18 cellular contexts compared by ENCODE assay signal in the genomic region with DNA sequence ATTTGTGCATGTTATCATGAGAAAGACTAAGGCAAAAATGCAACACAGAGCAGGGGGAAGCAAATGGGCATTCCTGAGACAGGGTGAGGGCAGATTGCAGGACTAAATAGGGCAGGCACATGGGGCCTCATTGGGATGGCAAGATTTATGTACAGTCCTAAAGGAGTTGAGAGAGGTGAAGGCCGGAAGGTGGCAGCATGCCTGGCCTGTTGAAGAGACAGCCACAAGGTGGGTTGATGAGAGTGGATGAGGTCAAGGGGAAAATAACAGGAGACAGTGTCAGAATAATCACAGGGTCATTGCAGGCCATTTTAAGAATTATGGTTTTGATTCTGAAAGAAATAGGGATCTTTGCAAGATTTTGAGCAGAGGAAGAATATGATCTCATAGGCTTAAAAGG. TPM values are rescaled to one million over a fixed set of nuclear protein-coding genes. Genes with fewer than 3 reads are reported as not detected.
"Had no signal": no experiment of that assay in that cellular context is flagged by ENCODE, and none has a peak within 500 bp of the region (broad histone marks: within the 10 kb centered on the region; RNA-seq: fewer than 3 reads in every experiment).

No MANE protein-coding gene starts in this region.

- ATAC-seq: activated T-cell treated with anti-CD3 and anti-CD28 coated beads, Interleukin-2, amount 50 U/mL, for 72 hours; esophagus mucosa; naive thymus-derived CD4-positive, alpha-beta T cell; stimulated activated naive CD8-positive, alpha-beta T cell treated with anti-CD3 and anti-CD28 coated beads, Interleukin-15, amount 100 ng/mL, for 72 hours had no signal

- H3K27ac Mint-ChIP-seq: activated CD4-positive, alpha-beta memory T cell treated with anti-CD3 and anti-CD28 coated beads for 36 hours; activated naive CD8-positive, alpha-beta T cell treated with anti-CD3 and anti-CD28 coated beads, Interleukin-2, amount 10 ng/mL, durations not matched to agents 7 days and 5 days; activated T-cell treated with anti-CD3 and anti-CD28 coated beads, Interleukin-2, amount 50 U/mL, for 72 hours; immature natural killer cell; naive thymus-derived CD4-positive, alpha-beta T cell; stimulated activated naive CD8-positive, alpha-beta T cell treated with anti-CD3 and anti-CD28 coated beads, Interleukin-15, amount 100 ng/mL, for 72 hours had no signal

- H3K27ac ChIP-seq: thoracic aorta had no signal

- H3K4me3 ChIP-seq: lung, thoracic aorta had no signal

- H3K36me3 ChIP-seq: thoracic aorta had no signal

- H3K9me3 ChIP-seq: thoracic aorta had no signal

- H3K9me3 Mint-ChIP-seq: activated CD4-positive, alpha-beta memory T cell treated with anti-CD3 and anti-CD28 coated beads for 36 hours; activated naive CD8-positive, alpha-beta T cell treated with anti-CD3 and anti-CD28 coated beads, Interleukin-2, amount 10 ng/mL, durations not matched to agents 7 days and 5 days; activated T-cell treated with anti-CD3 and anti-CD28 coated beads, Interleukin-2, amount 50 U/mL, for 72 hours; stimulated activated naive CD8-positive, alpha-beta T cell treated with anti-CD3 and anti-CD28 coated beads, Interleukin-15, amount 100 ng/mL, for 72 hours had no signal

- DNase-seq: activated CD4-positive, alpha-beta memory T cell treated with anti-CD3 and anti-CD28 coated beads for 36 hours; activated CD4-positive, alpha-beta T cell treated with anti-CD3 and anti-CD28 coated beads for 1 hour; activated CD8-positive, alpha-beta memory T cell treated with anti-CD3 and anti-CD28 coated beads, Interleukin-2, amount 50 U/mL, for 4 hours; activated naive CD8-positive, alpha-beta T cell treated with anti-CD3 and anti-CD28 coated beads, Interleukin-2, amount 10 ng/mL, durations not matched to agents 7 days and 5 days; activated T-cell treated with anti-CD3 and anti-CD28 coated beads, Interleukin-2, amount 50 U/mL, for 72 hours; anterior cingulate cortex; hypothalamus; immature natural killer cell; naive thymus-derived CD4-positive, alpha-beta T cell; retina; stimulated activated CD4-positive, alpha-beta T cell treated with anti-CD3 and anti-CD28 coated beads, Interleukin-4, amount 100 ng/mL, for 4 hours; stimulated activated naive CD8-positive, alpha-beta T cell treated with anti-CD3 and anti-CD28 coated beads, Interleukin-15, amount 100 ng/mL, for 72 hours had no signal

- H3K36me3 Mint-ChIP-seq: activated CD4-positive, alpha-beta memory T cell treated with anti-CD3 and anti-CD28 coated beads for 36 hours; activated naive CD8-positive, alpha-beta T cell treated with anti-CD3 and anti-CD28 coated beads, Interleukin-2, amount 10 ng/mL, durations not matched to agents 7 days and 5 days; immature natural killer cell; naive thymus-derived CD4-positive, alpha-beta T cell had no signal

- H3K4me3 Mint-ChIP-seq: activated CD4-positive, alpha-beta memory T cell treated with anti-CD3 and anti-CD28 coated beads for 36 hours; activated naive CD8-positive, alpha-beta T cell treated with anti-CD3 and anti-CD28 coated beads, Interleukin-2, amount 10 ng/mL, durations not matched to agents 7 days and 5 days; activated T-cell treated with anti-CD3 and anti-CD28 coated beads, Interleukin-2, amount 50 U/mL, for 72 hours; immature natural killer cell; naive thymus-derived CD4-positive, alpha-beta T cell; stimulated activated naive CD8-positive, alpha-beta T cell treated with anti-CD3 and anti-CD28 coated beads, Interleukin-15, amount 100 ng/mL, for 72 hours had no signal

- H3K4me1 Mint-ChIP-seq: activated naive CD8-positive, alpha-beta T cell treated with anti-CD3 and anti-CD28 coated beads, Interleukin-2, amount 10 ng/mL, durations not matched to agents 7 days and 5 days; immature natural killer cell; naive thymus-derived CD4-positive, alpha-beta T cell; stimulated activated naive CD8-positive, alpha-beta T cell treated with anti-CD3 and anti-CD28 coated beads, Interleukin-15, amount 100 ng/mL, for 72 hours had no signal

RNA-seq across cellular contexts. Expression of a gene that starts 21.0 kb away (rescaled TPM):
- total RNA-seq: activated CD4-positive, alpha-beta memory T cell treated with anti-CD3 and anti-CD28 coated beads for 36 hours; activated naive CD8-positive, alpha-beta T cell treated with anti-CD3 and anti-CD28 coated beads, Interleukin-2, amount 10 ng/mL, durations not matched to agents 7 days and 5 days; chondrocyte; dermis microvascular lymphatic vessel endothelial cell; esophagus mucosa; naive thymus-derived CD4-positive, alpha-beta T cell; skeletal muscle tissue; thoracic aorta had no signal
- polyA plus RNA-seq: immature natural killer cell; naive thymus-derived CD4-positive, alpha-beta T cell had no signal
